ENCODE assay signal across 26 cellular contexts in genomic region chr9:131296452-131296851, GRCh38. TPM values are rescaled to one million over a fixed set of nuclear protein-coding genes. Genes with fewer than 3 reads are reported as not detected.
A peak's percentile ranks its signal among the peaks of the same experiment; 100 is the strongest.
DNase-seq lines count a peak whose midpoint lies in the region; ATAC-seq and TF ChIP-seq lines count a peak whose summit lies in the region.
"Had no signal": no experiment of that assay in that cellular context is flagged by ENCODE, and none has a peak within 500 bp of the region (broad histone marks: within the 10 kb centered on the region; RNA-seq: fewer than 3 reads in every experiment).

No MANE protein-coding gene starts in this region.

- no peaks in the 10 kb centered on the region for H3K27me3 Mint-ChIP-seq in WTC11 (ENCODE audit: low read depth)
- H3K27me3 Mint-ChIP-seq: CD4-positive, alpha-beta T cell had no signal

- no peaks in the 10 kb centered on the region for H3K4me1 Mint-ChIP-seq in WTC11

- TF ChIP-seq CTCF in heart left ventricle (IDR thresholded peaks at IDR 0.05) = no peak
- no peak for TF ChIP-seq CTCF in WTC11 (IDR thresholded peaks at IDR 0.05)
- TF ChIP-seq CTCF in right atrium auricular region (IDR thresholded peaks at IDR 0.05) = no peak

- H3K27me3 ChIP-seq in heart left ventricle (no peaks in the 10 kb centered on the region), right atrium auricular region (no peaks in the 10 kb centered on the region), skeletal muscle tissue (ENCODE audit: control insufficient read depth in 3 of 3, insufficient read depth in 3 of 3, low read length in 3 of 3) (no peaks in the 10 kb centered on the region)
- H3K27me3 ChIP-seq: BE2C, Peyer's patch had no signal

- peak overlapping the region; percentile 40 to 77 (median 73) for H3K9ac ChIP-seq in skeletal muscle tissue (ENCODE audit: low read depth in 1 of 3, low read length in 3 of 3)
- H3K9ac ChIP-seq: KMS-11 had no signal

- CTCF ChIA-PET in WTC11 (lab: Charles Lee) = interaction anchor here (3.6 kb wide), 1 partner anchor 40 kb away, joined by 12 read pairs; no protein-coding TSS in a partner anchor

- ATAC-seq in heart left ventricle (no peak), left ventricle myocardium superior (no peak), WTC11 (no peak), GM21367 (IDR thresholded peaks at IDR 0.05; ENCODE audit: unreplicated experiment) (no peak)
- ATAC-seq: GM12878 had no signal

- no peak overlapping the region for H3K4me3 Mint-ChIP-seq in WTC11
- H3K4me3 Mint-ChIP-seq: CD4-positive, alpha-beta T cell; H9; HFFc6 had no signal

- no peak for TF ChIP-seq POLR2A in heart left ventricle (IDR thresholded peaks at IDR 0.05)

- H3K9me3 ChIP-seq in heart left ventricle (no peaks in the 10 kb centered on the region), right atrium auricular region (no peaks in the 10 kb centered on the region), skeletal muscle tissue (ENCODE audit: control insufficient read depth in 3 of 3, low read length in 3 of 3) (no peaks in the 10 kb centered on the region)
- H3K9me3 ChIP-seq: BE2C, Peyer's patch had no signal

- H3K36me3 Mint-ChIP-seq in WTC11 = no peaks in the 10 kb centered on the region

- DNase-seq in heart left ventricle = peak in 1 of 5 donors; percentile 26
- no peak for DNase-seq in left ventricle myocardium superior
- DNase-seq in WTC11 (ENCODE audit: low spot score) = no peak
- no peak for DNase-seq in right atrium auricular region (ENCODE audit: low spot score)
- no peak for DNase-seq in activated CD4-positive, alpha-beta T cell treated with anti-CD3 and anti-CD28 coated beads, Interleukin-2, amount 50 U/mL, for 1 hour
- DNase-seq in middle frontal gyrus (ENCODE audit: extremely low spot score, low spot score) = no peak
- DNase-seq: BE2C; CD4-positive, alpha-beta T cell; COR-L47; DMS79; H9; HFFc6; NCI-H1092 treated with DMSO at 0.1 percent for 48 hours; NCI-H1436 treated with DMSO at 0.1 percent for 48 hours; NCI-H1930; NCI-H2227 treated with DMSO at 0.1 percent for 48 hours; NCI-H510A; NCI-H774; Peyer's patch; SHP77 had no signal

- H3K36me3 ChIP-seq in heart left ventricle (peaks cover 0 to 24% (median 0%) of the 10 kb centered on the region in 9 donors), right atrium auricular region (peaks cover 17% of the 10 kb centered on the region), skeletal muscle tissue (ENCODE audit: control insufficient read depth in 3 of 3, insufficient read depth in 3 of 3, low read length in 3 of 3) (peaks cover 21 to 31% (median 27%) of the 10 kb centered on the region in 3 donors)
- H3K36me3 ChIP-seq: Peyer's patch had no signal

- 50 to 67% (median 59%) methylated on average over 8 to 9 of the region's 9 CpGs for WGBS in heart left ventricle, 4 donors

- intact Hi-C loops in heart left ventricle (cut with DNase I) = loop anchor here in 3 of 10 donors (5.0 kb wide), 1 partner anchor 36 kb away; no protein-coding TSS in a partner anchor
- intact Hi-C loops in left ventricle myocardium superior (cut with micrococcal nuclease) = no loop called here

- H3K27ac Mint-ChIP-seq in WTC11 = peak overlapping the region; percentile 35; the same call in 1 of the 2 replicates
- H3K27ac Mint-ChIP-seq: CD4-positive, alpha-beta T cell; HFFc6 had no signal

- peaks cover 0 to 93% (median 47%) of the 10 kb centered on the region in 12 donors for H3K4me1 ChIP-seq in heart left ventricle
- H3K4me1 ChIP-seq in right atrium auricular region = peaks cover 0 to 60% of the 10 kb centered on the region in 2 donors
- H3K4me1 ChIP-seq in skeletal muscle tissue (ENCODE audit: control insufficient read depth in 3 of 3, insufficient read depth in 3 of 3, low read length in 3 of 3) = peaks cover 69 to 89% (median 86%) of the 10 kb centered on the region in 3 donors
- H3K4me1 ChIP-seq: Peyer's patch had no signal

- peak overlapping the region; percentile 71 to 98 (median 90) for H3K27ac ChIP-seq in heart left ventricle
- peak overlapping the region; percentile 87 to 93 for H3K27ac ChIP-seq in right atrium auricular region
- peak overlapping the region; percentile 80 for H3K27ac ChIP-seq in skeletal muscle tissue (ENCODE audit: low read depth, low read length)
- H3K27ac ChIP-seq: HL-60, KMS-11, Peyer's patch had no signal

- no peaks in the 10 kb centered on the region for H3K9me3 Mint-ChIP-seq in WTC11
- H3K9me3 Mint-ChIP-seq: CD4-positive, alpha-beta T cell; H9; HFFc6 had no signal

- POLR2A ChIA-PET in WTC11 (lab: Charles Lee) = no interaction called here

- H3K4me3 ChIP-seq in heart left ventricle (no peak overlapping the region), right atrium auricular region (no peak overlapping the region), skeletal muscle tissue (ENCODE audit: low read length in 3 of 3) (peak overlapping the region in 1 of 3 donors; percentile 13)
- H3K4me3 ChIP-seq: GM12878, Peyer's patch had no signal

TF ChIP-seq in WTC11, 78 proteins besides CTCF, POLR2A, EP300 and RAD21 (continues in another document):
- no peak for TF ChIP-seq JAZF1 (CRISPR knock-in tag; IDR thresholded peaks at IDR 0.05)
- TF ChIP-seq ZNF425 (CRISPR knock-in tag; conservative IDR thresholded peaks at IDR 0.05) = no peak
- TF ChIP-seq GABPB1 (CRISPR knock-in tag; IDR thresholded peaks at IDR 0.05) = no peak
- no peak for TF ChIP-seq TCF7 (CRISPR knock-in tag; IDR thresholded peaks at IDR 0.05; ENCODE audit: low read depth)
- TF ChIP-seq ESRRA (CRISPR knock-in tag; IDR thresholded peaks at IDR 0.05; ENCODE audit: borderline replicate concordance) = no peak
- no peak for TF ChIP-seq HMGXB4 (CRISPR knock-in tag; IDR thresholded peaks at IDR 0.05)
- no peak for TF ChIP-seq USF2 (CRISPR knock-in tag; IDR thresholded peaks at IDR 0.05)
- no peak for TF ChIP-seq E2F4 (CRISPR knock-in tag; IDR thresholded peaks at IDR 0.05; ENCODE audit: borderline replicate concordance, low read depth)
- TF ChIP-seq EMX1 (CRISPR knock-in tag; IDR thresholded peaks at IDR 0.05) = no peak
- no peak for TF ChIP-seq NFATC4 (CRISPR knock-in tag; IDR thresholded peaks at IDR 0.05)
- TF ChIP-seq SP1 (CRISPR knock-in tag; conservative IDR thresholded peaks at IDR 0.05) = no peak

RNA-seq across cellular contexts. Expression of gene PLPP7, which starts 6.9 kb away (rescaled TPM):
- total RNA-seq in heart left ventricle (100 to 1,000 TPM in 6 of 9 donors, 10 to 100 TPM in 3; 78.8 to 293 (median 109) TPM), left ventricle myocardium superior (127 TPM), WTC11 (2021) (4.2 to 4.9 TPM (median 4.7 TPM) in 3 replicates), right atrium auricular region (100 to 1,000 TPM; 124 to 216 TPM), skeletal muscle tissue (34.4 TPM)
- 100 to 1,000 TPM in 1 of 2 donors, 10 to 100 TPM in 1; 56.1 to 166 TPM for polyA plus RNA-seq in heart left ventricle
- total RNA-seq: HT-29 had no signal

RNA-seq across cellular contexts. Expression of gene FAM78A, which starts 20.1 kb away (rescaled TPM):
- 10 to 100 TPM; 24.8 to 36.0 (median 33.4) TPM for total RNA-seq in heart left ventricle
- polyA plus RNA-seq in heart left ventricle = 10 to 100 TPM; 13.6 to 37.9 TPM
- 69.1 TPM for total RNA-seq in left ventricle myocardium superior
- 3.0 to 3.5 TPM (median 3.4 TPM) in 3 replicates for total RNA-seq in WTC11 (2021)
- total RNA-seq in right atrium auricular region = 10 to 100 TPM; 31.8 to 55.3 TPM
- 14.6 TPM for total RNA-seq in skeletal muscle tissue
